Comparison of ENCODE assay signal across 9 cellular contexts in genomic region chr19:5292843-5293606, GRCh38. TPM values are rescaled to one million over a fixed set of nuclear protein-coding genes. Genes with fewer than 3 reads are reported as not detected.
DNase-seq lines count a peak whose midpoint lies in the region; ATAC-seq, FAIRE-seq and TF ChIP-seq lines count a peak whose summit lies in the region.
"Had no signal": no experiment of that assay in that cellular context is flagged by ENCODE, and none has a peak within 500 bp of the region (broad histone marks: within the 10 kb centered on the region; RNA-seq: fewer than 3 reads in every experiment).

No MANE protein-coding gene starts in this region.

- CTCF ChIA-PET in activated CD8-positive, alpha-beta T cell treated with anti-CD3 and anti-CD28 coated beads for 36 hours (lab: Charles Lee), result no interaction called here
- CTCF ChIA-PET in H1 (lab: Charles Lee; ENCODE audit: partially characterized antibody), result interaction anchor here (0.7 to 1.7 kb wide), 5 partner anchors 10 to 1304 kb away, joined by 3 to 5 read pairs (median 3); no protein-coding TSS in a partner anchor

- 0% methylated on average over 11 of the region's 67 CpGs; no CpG with 5 or more reads in 1 of the 2 experiments for whole genome bisulfite sequencing in H1 (ENCODE audit: extremely low coverage in 1 of 2, insufficient coverage in 1 of 2, insufficient read length in 1 of 2, insufficient replicate concordance in 2 of 2, low coverage in 1 of 2, low lambda C conversion rate in 2 of 2, missing lambda C conversion rate in 1 of 2), 2 experiments
- WGBS in mesendoderm (ENCODE audit: extremely low coverage, insufficient coverage, low lambda C conversion rate), result no CpG with 5 or more reads among the region's 67 CpGs

- H3K18ac ChIP-seq in H1 (ENCODE audit: extremely low read depth, low read length) (peak overlapping the region; percentile 90), mesendoderm (ENCODE audit: low read length) (peak overlapping the region; percentile 77)

- POLR2A ChIA-PET in activated CD8-positive, alpha-beta T cell treated with anti-CD3 and anti-CD28 coated beads for 36 hours (lab: Charles Lee), result interaction anchor here (0.7 kb wide), 1 partner anchor 39 kb away, joined by 3 read pairs; no protein-coding TSS in a partner anchor
- POLR2A ChIA-PET in H1 (lab: Charles Lee; ENCODE audit: partially characterized antibody), result interaction anchor here (0.6 to 4.9 kb wide), 12 partner anchors 9 to 97 kb away, joined by 3 to 24 read pairs (median 3); partner anchors contain the start of gene PTPRS

- H2BK120ac ChIP-seq in H1 (replicated peaks; ENCODE audit: low read depth, low read length), result no peak overlapping the region
- H2BK120ac ChIP-seq in mesendoderm (ENCODE audit: low read depth, low read length), result peak overlapping the region; percentile 5

- H3K4me1 ChIP-seq in H1 (replicated peaks in 1 of 4; ENCODE audit: control insufficient read depth in 3 of 4, insufficient read depth in 4 of 4, low read length in 3 of 4), result peaks cover 0 to 27% (median 18%) of the 10 kb centered on the region in 4 experiments; a peak in 6 of 7 replicates
- peaks cover 5% of the 10 kb centered on the region for H3K4me1 ChIP-seq in mesendoderm (ENCODE audit: control insufficient read depth, low read depth, low read length)

- no peak overlapping the region for H2AK5ac ChIP-seq in H1 (ENCODE audit: low read depth, low read length)
- no peak overlapping the region for H2AK5ac ChIP-seq in mesendoderm (ENCODE audit: low read length)

- peaks cover 13% of the 10 kb centered on the region for H3K4me1 Mint-ChIP-seq in activated CD8-positive, alpha-beta T cell treated with anti-CD3 and anti-CD28 coated beads for 36 hours (ENCODE audit: low read depth)

- H3K9me3 ChIP-seq in H1 (ENCODE audit: insufficient read depth in 2 of 2, low read depth in 1 of 2, low read length in 1 of 2), result no peaks in the 10 kb centered on the region

- H4K91ac ChIP-seq in H1 (replicated peaks; ENCODE audit: insufficient read length, low read length), result no peak overlapping the region

- no peak overlapping the region for H3K4ac ChIP-seq in H1 (replicated peaks; ENCODE audit: insufficient read length, low read depth, low read length)
- peak overlapping the region; percentile 67 for H3K4ac ChIP-seq in mesendoderm (ENCODE audit: low read depth, low read length)

- H2BK5ac ChIP-seq in H1 (ENCODE audit: low read depth, low read length), result peak overlapping the region; percentile 78; the same call in 1 of the 2 replicates
- no peak overlapping the region for H2BK5ac ChIP-seq in mesendoderm (ENCODE audit: low read length)

- H2BK12ac ChIP-seq in H1 (ENCODE audit: low read depth, low read length), result no peak overlapping the region

- peak overlapping the region; percentile 44 to 96 (median 79) for H3K4me3 ChIP-seq in H1 (ENCODE audit: extremely low read depth in 1 of 4, insufficient read depth in 2 of 4, low read depth in 3 of 4, low read length in 4 of 4)
- H3K4me3 ChIP-seq in mesendoderm (ENCODE audit: low read length), result peak overlapping the region; percentile 58

- H3K27ac Mint-ChIP-seq in activated CD8-positive, alpha-beta T cell treated with anti-CD3 and anti-CD28 coated beads for 36 hours, result no peak overlapping the region

- H3K79me1 ChIP-seq in H1 (ENCODE audit: low read depth, low read length) (peaks cover 36% of the 10 kb centered on the region), mesendoderm (ENCODE audit: low read length) (peaks cover 20% of the 10 kb centered on the region)

- TF ChIP-seq EP300 in H1 (IDR thresholded peaks at IDR 0.05; ENCODE audit: borderline replicate concordance in 1 of 2, low read depth in 2 of 2, low read length in 2 of 2), result no peak

- peaks cover 47 to 58% of the 10 kb centered on the region in 2 experiments for H4K20me1 ChIP-seq in H1 (replicated peaks in 1 of 2; ENCODE audit: control insufficient read depth in 1 of 2, insufficient read depth in 2 of 2, low read length in 2 of 2)

- no peak overlapping the region for H2BK20ac ChIP-seq in H1 (ENCODE audit: low read length)

- no peaks in the 10 kb centered on the region for H3K36me3 Mint-ChIP-seq in activated CD8-positive, alpha-beta T cell treated with anti-CD3 and anti-CD28 coated beads for 36 hours (ENCODE audit: low read depth)

- peaks cover 12% of the 10 kb centered on the region for H3K27me3 Mint-ChIP-seq in activated CD8-positive, alpha-beta T cell treated with anti-CD3 and anti-CD28 coated beads for 36 hours

- H3K23me2 ChIP-seq in H1 (ENCODE audit: low read depth, low read length), result peaks cover 12% of the 10 kb centered on the region; the same call in 1 of the 2 replicates

- H3K36me3 ChIP-seq in H1 (ENCODE audit: control insufficient read depth in 2 of 4, insufficient read depth in 4 of 4, low read length in 3 of 4) (no peaks in the 10 kb centered on the region), mesendoderm (ENCODE audit: control insufficient read depth, insufficient read depth, low read length) (no peaks in the 10 kb centered on the region)

- no peak overlapping the region for H2BK15ac ChIP-seq in H1 (ENCODE audit: low read length)
- no peak overlapping the region for H2BK15ac ChIP-seq in mesendoderm (replicated peaks; ENCODE audit: low read depth)

- no peak overlapping the region for H2AFZ ChIP-seq in H1 (ENCODE audit: low read length)

- no peak overlapping the region for H3K56ac ChIP-seq in H1 (replicated peaks; ENCODE audit: insufficient read length, low read depth, low read length)
- peak overlapping the region; percentile 82 for H3K56ac ChIP-seq in mesendoderm (ENCODE audit: low read length)

- FAIRE-seq in H1 (lab: Jason Lieb, UNC), result no peak
- FAIRE-seq: endometrium had no signal

- H3K4me2 ChIP-seq in H1 (ENCODE audit: insufficient read depth in 1 of 2, low read depth in 2 of 2, low read length in 2 of 2) (peak overlapping the region; percentile 71 to 88), mesendoderm (ENCODE audit: low read length) (peak overlapping the region; percentile 80)

- H4K8ac ChIP-seq in H1 (ENCODE audit: extremely low read depth, insufficient read depth, low read length) (peak overlapping the region; percentile 87; the same call in 1 of the 2 replicates), mesendoderm (ENCODE audit: low read depth, low read length) (no peak overlapping the region)

- TF ChIP-seq RAD21 in H1 (IDR thresholded peaks at IDR 0.05 in 1 of 2, conservative IDR thresholded peaks at IDR 0.05 in 1 of 2; ENCODE audit: low read depth in 2 of 2, low read length in 2 of 2), result no peak

- TF ChIP-seq POLR2A in H1 (IDR thresholded peaks at IDR 0.05; ENCODE audit: control extremely low read depth in 1 of 2, low read depth in 2 of 2, low read length in 2 of 2), result peak in 1 of 2 experiments; percentile 56; a peak in 2 of 3 replicates

- H3K23ac ChIP-seq in H1 (ENCODE audit: insufficient read length), result no peak overlapping the region
- H3K23ac ChIP-seq in mesendoderm (ENCODE audit: low read length), result no peak overlapping the region

- TF ChIP-seq CTCF in activated CD8-positive, alpha-beta T cell treated with anti-CD3 and anti-CD28 coated beads for 36 hours (IDR thresholded peaks at IDR 0.05), result no peak
- TF ChIP-seq CTCF in H1 (IDR thresholded peaks at IDR 0.05; ENCODE audit: control extremely low read depth in 1 of 3, insufficient read depth in 1 of 3, low read depth in 1 of 3, low read length in 3 of 3), result no peak

- H3K4me3 Mint-ChIP-seq in activated CD8-positive, alpha-beta T cell treated with anti-CD3 and anti-CD28 coated beads for 36 hours, result peak overlapping the region; percentile 50

- peak; percentile 86 for ATAC-seq in activated CD8-positive, alpha-beta T cell treated with anti-CD3 and anti-CD28 coated beads for 36 hours
- ATAC-seq in GM21825 (IDR thresholded peaks at IDR 0.05; ENCODE audit: unreplicated experiment), result no peak

- H3K27me3 ChIP-seq in H1 (replicated peaks in 1 of 4; ENCODE audit: control insufficient read depth in 3 of 4, extremely low read depth in 1 of 4, insufficient read depth in 3 of 4, low read length in 3 of 4) (no peaks in the 10 kb centered on the region), mesendoderm (ENCODE audit: insufficient read depth, low read length, poor library complexity) (no peaks in the 10 kb centered on the region)

- H3K14ac ChIP-seq in H1 (ENCODE audit: insufficient read length), result no peak overlapping the region

- H4K5ac ChIP-seq in H1 (ENCODE audit: insufficient read length, low read depth, low read length) (no peak overlapping the region), mesendoderm (ENCODE audit: low read length) (no peak overlapping the region)

- intact Hi-C loops in activated CD8-positive, alpha-beta T cell treated with anti-CD3 and anti-CD28 coated beads for 36 hours (cut with micrococcal nuclease), result no loop called here

- peak overlapping the region; percentile 72; the same call in 1 of the 2 replicates for H3K27ac ChIP-seq in H1 (ENCODE audit: low read depth, low read length)
- H3K27ac ChIP-seq in mesendoderm (ENCODE audit: low read depth, low read length), result peak overlapping the region; percentile 40

- H3K9ac ChIP-seq in H1 (replicated peaks in 1 of 4; ENCODE audit: extremely low read depth in 1 of 4, low read depth in 3 of 4, low read length in 3 of 4), result peak overlapping the region in 3 of 4 experiments; percentile 13 to 61 (median 34); a peak in 3 of 7 replicates
- peak overlapping the region; percentile 77 for H3K9ac ChIP-seq in mesendoderm (ENCODE audit: low read length)

- H3K9me3 Mint-ChIP-seq in activated CD8-positive, alpha-beta T cell treated with anti-CD3 and anti-CD28 coated beads for 36 hours, result no peaks in the 10 kb centered on the region

- peaks cover 10 to 64% of the 10 kb centered on the region in 2 experiments for H3K79me2 ChIP-seq in H1 (ENCODE audit: control insufficient read depth in 1 of 2, insufficient read depth in 2 of 2, low read length in 2 of 2)
- H3K79me2 ChIP-seq in mesendoderm (ENCODE audit: control insufficient read depth, insufficient read depth, low read length), result peaks cover 13% of the 10 kb centered on the region

- DNase-seq in GM04503 (ENCODE audit: low read depth) (peak; percentile 41), NCI-H1048 (lab: John Stamatoyannopoulos, UW) (peak; percentile 38), H1 (ENCODE audit: low read depth in 1 of 2, low spot score in 2 of 2) (peak in 1 of 2 experiments; percentile 51), mesendoderm (peak; percentile 85), NCI-H187 treated with DMSO at 0.1 percent for 48 hours (lab: John Stamatoyannopoulos, UW) (no peak)
- DNase-seq in activated CD8-positive, alpha-beta T cell treated with anti-CD3 and anti-CD28 coated beads for 36 hours, result peak; percentile 55
- peak; percentile 10 for DNase-seq in stimulated activated CD8-positive, alpha-beta memory T cell treated with anti-CD3 and anti-CD28 coated beads, Interleukin-12 subunit alpha, Interleukin-12 subunit beta, amount 100 ng/mL, for 24 hours (ENCODE audit: extremely low read depth)

RNA-seq across cellular contexts. Expression of gene PTPRS, which starts 47.6 kb away (rescaled TPM):
- total RNA-seq in activated CD8-positive, alpha-beta T cell treated with anti-CD3 and anti-CD28 coated beads for 36 hours, result 1 to 10 TPM; 2.6 to 2.8 TPM
- total RNA-seq in H1 (2021; fragmentation: NEBNext Ultra II Directional; extraction: Animal tissue kit (Norgen Biotek cat#: 25700)), result 218 and 223 TPM in 2 replicates
- 96.8 and 146 TPM in 2 replicates for polyA plus RNA-seq in H1 (2011; rRNA removed)
- polyA plus RNA-seq in H1 (2011; cell fraction: cytosol; rRNA removed), result 87.7 TPM
- 278 TPM for polyA plus RNA-seq in H1 (2011; cell fraction: nucleus; rRNA removed)
- 73.0 to 132 TPM (median 116 TPM) in 4 replicates for polyA plus RNA-seq in H1 (2012, experiment 1 of 2)
- 60.0 TPM for polyA plus RNA-seq in H1 (2012, experiment 2 of 2)
- 124 TPM for polyA plus RNA-seq in H1 (2013, experiment 1 of 2)
- 122 TPM for polyA plus RNA-seq in H1 (2013, experiment 2 of 2)
- 192 and 241 TPM in 2 replicates for polyA minus RNA-seq in H1 (2011; rRNA and poly(A)+ RNA removed)
- polyA minus RNA-seq in H1 (2011; cell fraction: cytosol; rRNA and poly(A)+ RNA removed), result 212 TPM
- 157 TPM for polyA minus RNA-seq in H1 (2011; cell fraction: nucleus; rRNA and poly(A)+ RNA removed)
- 35.5 TPM for polyA plus RNA-seq in mesendoderm (2013, experiment 1 of 2)
- 34.8 TPM for polyA plus RNA-seq in mesendoderm (2013, experiment 2 of 2)

Comparison
In these comparisons a context has a peak if more than half of its experiments do, and no peak if none do; other contexts are left out.
1. RNA of gene PTPRS, which starts 47.6 kb away (total RNA-seq): 218 to 223 TPM in H1; 2.6 to 2.8 TPM in activated CD8-positive, alpha-beta T cell treated with anti-CD3 and anti-CD28 coated beads for 36 hours; every median in the first group is over 10 times any median in the second.